In the genomic region with DNA sequence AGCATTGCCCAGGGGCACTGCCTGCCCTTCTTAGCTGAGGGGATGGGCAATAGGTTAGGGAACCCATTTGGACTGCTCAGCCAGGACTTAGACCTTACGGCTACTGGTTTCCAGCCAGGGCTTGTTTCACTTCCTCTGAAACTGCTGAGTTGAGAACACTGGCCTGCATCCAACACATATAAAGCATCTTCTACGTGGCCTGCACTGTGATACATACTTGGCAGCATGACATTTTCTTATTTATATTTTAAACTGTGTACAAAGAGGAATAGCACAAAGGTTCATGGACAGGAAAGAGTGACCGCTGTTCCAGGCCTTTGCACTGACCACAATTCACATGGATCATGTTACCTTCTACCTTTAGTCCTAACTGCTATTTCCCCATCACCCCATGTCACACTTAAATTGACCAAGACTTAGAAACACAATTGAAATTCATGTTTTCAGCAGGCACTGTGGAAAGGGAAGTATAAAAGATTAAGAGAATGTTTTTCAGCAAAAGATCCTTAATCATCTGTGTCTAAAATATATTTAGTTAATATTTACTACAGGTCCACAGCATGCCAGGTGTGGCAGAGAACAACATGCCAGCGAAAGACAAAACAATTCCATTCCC, we compare ENCODE assay signal across 10 cellular contexts. TPM values are rescaled to one million over a fixed set of nuclear protein-coding genes. Genes with fewer than 3 reads are reported as not detected.
DNase-seq lines count a peak whose midpoint lies in the region; ATAC-seq and TF ChIP-seq lines count a peak whose summit lies in the region.
"Had no signal": no experiment of that assay in that cellular context is flagged by ENCODE, and none has a peak within 500 bp of the region (broad histone marks: within the 10 kb centered on the region; RNA-seq: fewer than 3 reads in every experiment).

No MANE protein-coding gene starts in this region.

- no peaks in the 10 kb centered on the region for H3K27me3 ChIP-seq in adrenal gland

- H3K36me3 ChIP-seq in adrenal gland (replicated peaks in 1 of 2) = no peaks in the 10 kb centered on the region

- intact Hi-C loops in adrenal gland (cut with DNase I) = no loop called here

- no peak overlapping the region for H3K27ac ChIP-seq in adrenal gland

- no peak overlapping the region for H3K4me3 ChIP-seq in adrenal gland

- WGBS in adrenal gland, 4 donors = 43 to 58% (median 46%) methylated on average over 3 to 4 of the region's 4 CpGs

- TF ChIP-seq POLR2A in adrenal gland (IDR thresholded peaks at IDR 0.05) = no peak

- no peaks in the 10 kb centered on the region for H3K9me3 ChIP-seq in adrenal gland (replicated peaks in 1 of 3)

- ATAC-seq in GM18519 (IDR thresholded peaks at IDR 0.05; ENCODE audit: low FRiP score, unreplicated experiment) = peak; percentile 99
- ATAC-seq in GM21529 (IDR thresholded peaks at IDR 0.05; ENCODE audit: unreplicated experiment) = peak; percentile 97
- ATAC-seq in HG03442 (IDR thresholded peaks at IDR 0.05; ENCODE audit: unreplicated experiment) = peak; percentile 76

- DNase-seq in fibroblast of the conjunctiva (ENCODE audit: low read depth) (peak; percentile 30), adrenal gland (no peak), SK-N-DZ (ENCODE audit: low spot score) (no peak)
- no peak for DNase-seq in stimulated activated CD4-positive, alpha-beta T cell treated with anti-CD3 and anti-CD28 coated beads, Interleukin-1b, Interleukin-23, amount 100 ng/mL, for 48 hours
- no peak for DNase-seq in activated CD4-positive, alpha-beta T cell treated with anti-CD3 and anti-CD28 coated beads, Interleukin-2, amount 50 U/mL, for 48 hours
- DNase-seq: activated CD4-positive, alpha-beta T cell treated with anti-CD3 and anti-CD28 coated beads for 1 hour; DND-41 had no signal

- no peak for TF ChIP-seq CTCF in adrenal gland (IDR thresholded peaks at IDR 0.05)

- H3K4me1 ChIP-seq in adrenal gland (replicated peaks in 1 of 2) = no peaks in the 10 kb centered on the region

RNA-seq across cellular contexts. Expression of a gene that starts 43.7 kb away (rescaled TPM):
- total RNA-seq in adrenal gland = 1 to 10 TPM in 5 of 8 donors, under 1 TPM in 3; 0.52 to 2.8 (median 1.3) TPM
- polyA plus RNA-seq in adrenal gland = 1 to 10 TPM in 1 of 3 donors, under 1 TPM in 2; 0.16 to 1.5 (median 0.30) TPM
- polyA plus RNA-seq in SK-N-DZ (2014; cell fraction: cytosol; rRNA removed) = 23.1 and 29.1 TPM in 2 replicates
- 9.4 and 13.7 TPM in 2 replicates for polyA plus RNA-seq in SK-N-DZ (2014; cell fraction: nucleus; rRNA removed)
